Comparison of ENCODE assay signal across 8 cellular contexts in the genomic region with DNA sequence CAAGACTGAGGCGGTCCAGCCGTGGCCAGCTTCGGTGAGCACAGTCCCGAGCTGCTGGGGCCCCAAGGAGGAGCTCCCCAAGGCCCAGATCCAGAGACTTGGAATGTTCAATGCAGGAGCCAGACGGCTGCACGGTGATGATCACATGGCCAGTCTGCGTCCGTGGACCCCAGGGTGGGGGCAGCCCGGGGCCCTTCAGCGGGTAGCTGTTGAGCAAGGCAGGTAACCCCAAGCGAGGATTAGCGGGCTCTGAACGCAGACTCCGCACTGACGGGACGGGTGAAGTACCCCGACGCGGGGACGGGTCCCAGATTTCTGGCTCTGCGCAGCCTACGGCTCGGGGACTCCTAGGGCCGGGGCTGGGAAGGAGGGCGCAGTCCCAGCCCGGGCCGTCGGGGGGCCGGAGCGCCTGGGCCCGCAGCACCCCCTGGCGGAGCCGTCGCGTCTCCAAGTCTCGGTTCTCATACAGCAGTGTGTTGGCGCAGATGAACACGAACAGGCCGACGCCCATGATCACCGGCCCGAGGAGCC.
DNase-seq lines count a peak whose midpoint lies in the region; ATAC-seq and TF ChIP-seq lines count a peak whose summit lies in the region.

No MANE protein-coding gene starts in this region.

- H3K9me3 ChIP-seq in HUES6 (ENCODE audit: control insufficient read depth, insufficient read depth, low read depth, low read length) (no peaks in the 10 kb centered on the region), muscle layer of colon (ENCODE audit: low read length) (no peaks in the 10 kb centered on the region)

- H3K4me1 ChIP-seq in HUES6 (ENCODE audit: control insufficient read depth, insufficient read depth, low read length), result peaks cover 17% of the 10 kb centered on the region; the same call in 1 of the 2 replicates
- peaks cover 34% of the 10 kb centered on the region for H3K4me1 ChIP-seq in muscle layer of colon (ENCODE audit: insufficient read depth, low read length)

- peaks cover 16% of the 10 kb centered on the region; the same call in 1 of the 2 replicates for H3K36me3 ChIP-seq in HUES6 (ENCODE audit: control insufficient read depth, insufficient read depth, low read length)
- no peaks in the 10 kb centered on the region for H3K36me3 ChIP-seq in muscle layer of colon (ENCODE audit: insufficient read depth, low read length)

- peak; percentile 46 for TF ChIP-seq CTCF in AG09319 (IDR thresholded peaks at IDR 0.05; ENCODE audit: low read depth, low read length)
- TF ChIP-seq CTCF in coronary artery (IDR thresholded peaks at IDR 0.05), result peak; percentile 43

- H3K27me3 ChIP-seq in HUES6 (ENCODE audit: control insufficient read depth, insufficient read depth, low read length) (peaks cover 12% of the 10 kb centered on the region; the same call in 1 of the 2 replicates), muscle layer of colon (ENCODE audit: control insufficient read depth in 1 of 2, insufficient read depth in 2 of 2, low read length in 2 of 2) (peaks cover 0 to 4% of the 10 kb centered on the region in 2 donors)

- H3K4me3 ChIP-seq in HUES6 (ENCODE audit: low read depth, low read length) (peak overlapping the region; percentile 97), coronary artery (peak overlapping the region; percentile 90), muscle layer of colon (ENCODE audit: low read depth in 1 of 2, low read length in 2 of 2) (peak overlapping the region; percentile 44 to 58)

- peak; percentile 69 for ATAC-seq in stimulated activated naive CD8-positive, alpha-beta T cell treated with anti-CD3 and anti-CD28 coated beads, Interleukin-15, Interleukin-2, amounts not matched to agents 100 U/mL and 50 U/mL, for 24 hours
- no peak for ATAC-seq in HG03469 (IDR thresholded peaks at IDR 0.05; ENCODE audit: unreplicated experiment)

- H3K27ac ChIP-seq in HUES6 (ENCODE audit: low read depth, low read length) (no peak overlapping the region; the same call in 1 of the 2 replicates), coronary artery (peak overlapping the region; percentile 95 to 99), muscle layer of colon (ENCODE audit: low read depth, low read length) (peak overlapping the region; percentile 68)

- H3K9ac ChIP-seq in HUES6 (ENCODE audit: low read length) (peak overlapping the region; percentile 99), muscle layer of colon (ENCODE audit: low read length) (no peak overlapping the region)

- DNase-seq in AG09319 (ENCODE audit: extremely low read depth, low read depth), result peak; percentile 14
- peak; percentile 11 for DNase-seq in activated CD4-positive, CD25-positive, alpha-beta regulatory T cell treated with anti-CD3 and anti-CD28 coated beads, Interleukin-2, amount 50 U/mL, for 16 hours (ENCODE audit: low read depth, low spot score)
- DNase-seq in coronary artery (ENCODE audit: low spot score), result peak; percentile 76
- peak; percentile 79 for DNase-seq in stimulated activated naive CD8-positive, alpha-beta T cell treated with anti-CD3 and anti-CD28 coated beads, Interleukin-15, Interleukin-2, amounts not matched to agents 100 U/mL and 50 U/mL, for 24 hours
- no peak for DNase-seq in NCI-H1694 (lab: John Stamatoyannopoulos, UW)
